8 cellular contexts compared by ENCODE assay signal in the genomic region with DNA sequence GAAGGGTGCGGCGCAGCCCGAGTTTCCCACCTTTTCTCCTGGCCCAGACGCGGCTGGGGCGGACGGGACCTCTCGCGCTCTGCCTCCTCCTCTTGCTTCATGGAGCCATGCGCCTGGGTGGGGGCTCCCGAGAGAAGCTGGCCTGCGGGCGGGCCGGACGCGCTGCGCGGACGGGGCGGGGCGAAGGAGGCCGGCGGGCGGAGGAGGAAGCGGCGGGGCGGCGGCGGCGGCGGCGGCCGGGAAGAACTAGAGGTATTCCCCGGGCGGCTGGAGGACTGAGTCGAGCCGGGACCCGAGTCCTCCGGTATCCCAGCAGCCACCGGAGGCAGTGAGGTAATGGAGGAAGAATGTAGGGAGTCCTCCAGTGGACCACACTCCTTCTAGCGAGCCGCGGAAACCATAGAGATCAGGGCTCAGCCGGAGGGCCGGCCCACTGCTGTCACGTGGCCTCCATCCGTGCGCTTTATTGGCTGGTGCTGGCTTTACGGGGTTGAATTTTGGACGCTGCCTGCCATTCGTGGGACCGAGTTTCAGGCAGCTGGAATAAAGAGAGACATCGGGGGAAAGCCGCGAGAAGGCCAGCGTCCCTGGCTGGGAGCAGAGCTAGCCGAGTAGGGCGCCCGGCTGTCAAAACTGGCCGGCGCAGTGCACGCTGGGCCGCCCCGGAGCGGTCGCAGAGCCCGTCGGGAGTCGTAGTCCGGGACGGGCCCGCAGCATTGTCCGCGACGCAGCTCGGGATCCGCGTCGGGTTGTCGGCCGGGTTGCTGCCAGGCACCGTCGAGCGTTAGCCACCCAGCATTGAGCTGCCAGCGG. TPM values are rescaled to one million over a fixed set of nuclear protein-coding genes. Genes with fewer than 3 reads are reported as not detected.
DNase-seq lines count a peak whose midpoint lies in the region; ATAC-seq and TF ChIP-seq lines count a peak whose summit lies in the region.
"Not testable (repeated sequence)": the region's sequence is repeated elsewhere in the genome, so short reads cannot be mapped to it uniquely, and the experiment has no call there.

A gene (minus strand): TSS at position 177 of the 813 bp plus-strand sequence. CDS start 11,722 bp downstream, outside the sequence.

- peaks cover 25% of the 10 kb centered on the region for H3K4me1 ChIP-seq in OCI-LY1 (ENCODE audit: insufficient read depth, low read length, severe bottlenecking)
- peaks cover 14% of the 10 kb centered on the region for H3K4me1 ChIP-seq in effector memory CD4-positive, alpha-beta T cell (ENCODE audit: control insufficient read depth, insufficient read depth, low read length, poor library complexity, severe bottlenecking)
- peaks cover 32% of the 10 kb centered on the region for H3K4me1 ChIP-seq in lower lobe of right lung

- TF ChIP-seq CTCF in C4-2B (conservative IDR thresholded peaks at IDR 0.05); OCI-LY1 (IDR thresholded peaks at IDR 0.05; ENCODE audit: low read length); lower lobe of right lung (IDR thresholded peaks at IDR 0.05): not testable (repeated sequence)

- H3K9me2 ChIP-seq in OCI-LY1 (ENCODE audit: low read depth, low read length), result not testable (repeated sequence)

- intact Hi-C loops in lower lobe of right lung (cut with DNase I), result not testable (repeated sequence)

- H3K9ac ChIP-seq in OCI-LY1 (ENCODE audit: low read length), result peak within 1 kb of the TSS; percentile 85

- not testable (repeated sequence) for H4K20me1 ChIP-seq in OCI-LY1 (ENCODE audit: insufficient read depth, low read length)

- not testable (repeated sequence) for H3K9me3 Mint-ChIP-seq in activated CD8-positive, alpha-beta memory T cell treated with anti-CD3 and anti-CD28 coated beads, Interleukin-2, amount 10 ng/mL, durations not matched to agents 7 days and 5 days (ENCODE audit: low read depth)

- H3K4me1 Mint-ChIP-seq in activated CD8-positive, alpha-beta memory T cell treated with anti-CD3 and anti-CD28 coated beads, Interleukin-2, amount 10 ng/mL, durations not matched to agents 7 days and 5 days, result peaks cover 39% of the 10 kb centered on the region

- H3K79me2 ChIP-seq in OCI-LY1 (ENCODE audit: insufficient read depth, low read length), result peaks cover 28% of the 10 kb centered on the region

- H3F3A ChIP-seq in OCI-LY1 (ENCODE audit: insufficient read depth, low read length), result not testable (repeated sequence)

- H2AFZ ChIP-seq in OCI-LY1 (ENCODE audit: low read length), result not testable (repeated sequence)

- peaks cover 34% of the 10 kb centered on the region for H3K36me3 ChIP-seq in OCI-LY1 (ENCODE audit: insufficient read depth, low read length)
- H3K36me3 ChIP-seq in effector memory CD4-positive, alpha-beta T cell (ENCODE audit: control insufficient read depth, insufficient read depth, low read length), result not testable (repeated sequence)
- peaks cover 26% of the 10 kb centered on the region for H3K36me3 ChIP-seq in lower lobe of right lung

- H3K27ac ChIP-seq in C4-2B (peak within 1 kb of the TSS; percentile 76), OCI-LY1 (ENCODE audit: low read depth, low read length, poor library complexity, severe bottlenecking) (peak within 1 kb of the TSS; percentile 20), lower lobe of right lung (peak within 1 kb of the TSS; percentile 87)
- H3K27ac ChIP-seq in effector memory CD4-positive, alpha-beta T cell (ENCODE audit: insufficient read depth, low read length, poor library complexity, severe bottlenecking), result peak within 1 kb of the TSS; percentile 67

- CTCF ChIA-PET in activated CD8-positive, alpha-beta memory T cell treated with anti-CD3 and anti-CD28 coated beads, Interleukin-2, amount 10 ng/mL, durations not matched to agents 7 days and 5 days (lab: Charles Lee), result interaction anchor here (1.2 kb wide), 1 partner anchor 20 kb away, joined by 3 read pairs; no protein-coding TSS in a partner anchor

- H3K27ac Mint-ChIP-seq in activated CD8-positive, alpha-beta memory T cell treated with anti-CD3 and anti-CD28 coated beads, Interleukin-2, amount 10 ng/mL, durations not matched to agents 7 days and 5 days, result peak within 1 kb of the TSS; percentile 82

- peak within 1 kb of the TSS; percentile 82 for H3K4me3 Mint-ChIP-seq in activated CD8-positive, alpha-beta memory T cell treated with anti-CD3 and anti-CD28 coated beads, Interleukin-2, amount 10 ng/mL, durations not matched to agents 7 days and 5 days

- H3K36me3 Mint-ChIP-seq in activated CD8-positive, alpha-beta memory T cell treated with anti-CD3 and anti-CD28 coated beads, Interleukin-2, amount 10 ng/mL, durations not matched to agents 7 days and 5 days, result peaks cover 16% of the 10 kb centered on the region

- peak; percentile 85 for DNase-seq in activated CD8-positive, alpha-beta memory T cell treated with anti-CD3 and anti-CD28 coated beads, Interleukin-2, amount 10 ng/mL, durations not matched to agents 7 days and 5 days
- DNase-seq in effector memory CD4-positive, alpha-beta T cell, result peak; percentile 56 to 67 (median 67)
- DNase-seq in lower lobe of right lung, result peak; percentile 83
- DNase-seq in stimulated activated CD4-positive, alpha-beta T cell treated with anti-CD3 and anti-CD28 coated beads, Interleukin-4, amount 100 ng/mL, for 24 hours, result peak; percentile 68

- not testable (repeated sequence) for H3K9me3 ChIP-seq in OCI-LY1 (ENCODE audit: low read length); effector memory CD4-positive, alpha-beta T cell (ENCODE audit: control insufficient read depth, low read length); lower lobe of right lung

- H3K27me3 Mint-ChIP-seq in activated CD8-positive, alpha-beta memory T cell treated with anti-CD3 and anti-CD28 coated beads, Interleukin-2, amount 10 ng/mL, durations not matched to agents 7 days and 5 days, result not testable (repeated sequence)

- ATAC-seq in GM19452 (IDR thresholded peaks at IDR 0.05; ENCODE audit: unreplicated experiment), result peak; percentile 93
- peak; percentile 89 for ATAC-seq in HG03520 (IDR thresholded peaks at IDR 0.05; ENCODE audit: unreplicated experiment)
- peak; percentile 91 for ATAC-seq in activated CD8-positive, alpha-beta memory T cell treated with anti-CD3 and anti-CD28 coated beads, Interleukin-2, amount 10 ng/mL, durations not matched to agents 7 days and 5 days
- ATAC-seq in lower lobe of right lung, result peak; percentile 97 to 98

- H3K4me2 ChIP-seq in OCI-LY1 (ENCODE audit: low read length), result peak within 1 kb of the TSS; percentile 96

- peak within 1 kb of the TSS; percentile 79 for H3K4me3 ChIP-seq in OCI-LY1 (ENCODE audit: low read depth, low read length, poor library complexity, severe bottlenecking)
- H3K4me3 ChIP-seq in effector memory CD4-positive, alpha-beta T cell (ENCODE audit: insufficient read depth, low read depth, low read length, poor library complexity, severe bottlenecking), result peak within 1 kb of the TSS; percentile 62
- peak within 1 kb of the TSS; percentile 66 for H3K4me3 ChIP-seq in lower lobe of right lung

- H3K27me3 ChIP-seq in OCI-LY1 (ENCODE audit: insufficient read depth, low read length); effector memory CD4-positive, alpha-beta T cell (replicated peaks; ENCODE audit: control insufficient read depth, insufficient read depth, low read length, poor library complexity, severe bottlenecking); lower lobe of right lung (ENCODE audit: low read depth): not testable (repeated sequence)

RNA-seq across cellular contexts. Expression of the gene that starts here (rescaled TPM):
- 10 to 100 TPM; 13.3 to 18.5 TPM for total RNA-seq in activated CD8-positive, alpha-beta memory T cell treated with anti-CD3 and anti-CD28 coated beads, Interleukin-2, amount 10 ng/mL, durations not matched to agents 7 days and 5 days
- 14.8 TPM for total RNA-seq in lower lobe of right lung

Comparison
In these comparisons a context has a peak if more than half of its experiments do, and no peak if none do; other contexts are left out.
1. Peak in every context shown above with its lines: DNase-seq, ATAC-seq, H3K4me3 ChIP-seq and H3K27ac ChIP-seq.
2. H3K27ac ChIP-seq: peak in every context shown above with its lines; median percentile 87 in lower lobe of right lung; 76 in C4-2B; 67 in effector memory CD4-positive, alpha-beta T cell; 20 in OCI-LY1.